ENCODE assay signal across 8 cellular contexts in genomic region chr2:9207641-9208301, GRCh38.
DNase-seq lines count a peak whose midpoint lies in the region; ATAC-seq, FAIRE-seq and TF ChIP-seq lines count a peak whose summit lies in the region.

No MANE protein-coding gene starts in this region.

- CTCF ChIA-PET in RWPE1 (lab: Yijun Ruan, JAX): interaction anchor here (0.6 to 2.1 kb wide), 3 partner anchors 65 to 1150 kb away, joined by 5 to 8 read pairs (median 6); no protein-coding TSS in a partner anchor

- H3K27me3 Mint-ChIP-seq in nephron progenitor cell (ENCODE audit: low read depth, poor library complexity): peaks cover 9% of the 10 kb centered on the region

- peaks cover 11% of the 10 kb centered on the region for H3K36me3 Mint-ChIP-seq in nephron progenitor cell (ENCODE audit: low read depth)

- H3K4me1 Mint-ChIP-seq in nephron progenitor cell: peaks cover 54% of the 10 kb centered on the region

- POLR2A ChIA-PET in RWPE1 (lab: Yijun Ruan, JAX; ENCODE audit: low non-redundant PET): interaction anchor here (0.6 kb wide), 2 partner anchors 30 to 44 kb away, joined by 3 read pairs; no protein-coding TSS in a partner anchor

- DNase-seq in AG10803 (ENCODE audit: low read depth): no peak
- peak; percentile 23 for DNase-seq in GM19239 (ENCODE audit: insufficient read length, low spot score)
- DNase-seq in RWPE1 (ENCODE audit: low spot score): peak; percentile 43
- DNase-seq in epithelial cell of prostate (ENCODE audit: low read depth, low spot score): no peak
- DNase-seq in nephron progenitor cell: no peak
- DNase-seq in DMS114 treated with DMSO at 0.1 percent for 48 hours (lab: John Stamatoyannopoulos, UW; ENCODE audit: unreplicated experiment): no peak

- peak overlapping the region; percentile 91 for H3K4me3 Mint-ChIP-seq in nephron progenitor cell

- H3K9me3 Mint-ChIP-seq in nephron progenitor cell: no peaks in the 10 kb centered on the region

- no peak for FAIRE-seq in GM19239 (lab: Jason Lieb, UNC)

- H3K4me3 ChIP-seq in AG10803 (ENCODE audit: low read length): peak overlapping the region; percentile 79

- ATAC-seq in HG02623 (IDR thresholded peaks at IDR 0.05; ENCODE audit: unreplicated experiment) (no peak), HG02678 (IDR thresholded peaks at IDR 0.05; ENCODE audit: unreplicated experiment) (no peak)

- H3K27ac Mint-ChIP-seq in nephron progenitor cell: peak overlapping the region; percentile 75

- H3K27ac ChIP-seq in RWPE1: peak overlapping the region; percentile 89
- peak overlapping the region; percentile 87 for H3K27ac ChIP-seq in epithelial cell of prostate

- TF ChIP-seq CTCF in AG10803 (conservative IDR thresholded peaks at IDR 0.05; ENCODE audit: low read length): no peak
- no peak for TF ChIP-seq CTCF in RWPE1 (conservative IDR thresholded peaks at IDR 0.05; ENCODE audit: low read depth)
- no peak for TF ChIP-seq CTCF in nephron progenitor cell (IDR thresholded peaks at IDR 0.05)

Comparison
In these comparisons a context has a peak if more than half of its experiments do, and no peak if none do; other contexts are left out.
1. DNase-seq: peak in GM19239 (single experiment) and RWPE1 (single experiment); none in AG10803 (single experiment), epithelial cell of prostate (single experiment), nephron progenitor cell (single experiment) and DMS114 treated with DMSO at 0.1 percent for 48 hours (single experiment).